3 cellular contexts compared by ENCODE assay signal in genomic region chr10:47753871-47754270, GRCh38. TPM values are rescaled to one million over a fixed set of nuclear protein-coding genes. Genes with fewer than 3 reads are reported as not detected.
"Had no signal": no experiment of that assay in that cellular context is flagged by ENCODE, and none has a peak within 500 bp of the region (broad histone marks: within the 10 kb centered on the region; RNA-seq: fewer than 3 reads in every experiment).

No MANE protein-coding gene starts in this region.

RNA-seq across cellular contexts. Expression of gene SYT15B, which starts 9.5 kb away (rescaled TPM):
- total RNA-seq: M059J, PC-3 had no signal
- polyA plus RNA-seq: SK-N-SH had no signal
